ENCODE assay signal across 27 cellular contexts in genomic region chr16:69814561-69814960, GRCh38.
"Had no signal": no experiment of that assay in that cellular context is flagged by ENCODE, and none has a peak within 500 bp of the region (broad histone marks: within the 10 kb centered on the region; RNA-seq: fewer than 3 reads in every experiment).

No MANE protein-coding gene starts in this region.

- FAIRE-seq: bronchial epithelial cell, colon, frontal cortex, small intestine had no signal

- H3K27me3 ChIP-seq: neural progenitor cell, sigmoid colon, tibial artery had no signal

- H3K9me3 Mint-ChIP-seq: activated CD4-positive, alpha-beta memory T cell treated with anti-CD3 and anti-CD28 coated beads, Interleukin-2, amount 10 ng/mL, durations not matched to agents 7 days and 5 days; activated naive CD4-positive, alpha-beta T cell treated with anti-CD3 and anti-CD28 coated beads, Interleukin-2, amount 50 U/mL, for 72 hours; activated T-cell treated with anti-CD3 and anti-CD28 coated beads, Interleukin-2, amount 50 U/mL, for 4 hours; central memory CD8-positive, alpha-beta T cell; neural progenitor cell; stimulated activated memory B cell treated with anti-CD40 and anti-IgM and Interleukin-4, amounts not matched to agents 10 μg/mL and 1 μg/mL and 100 μg/mL, for 72 hours; stimulated activated naive CD8-positive, alpha-beta T cell treated with anti-CD3 and anti-CD28 coated beads, Interleukin-15, amount 100 ng/mL, for 72 hours had no signal

- H3K4me1 ChIP-seq: sigmoid colon, tibial artery had no signal

- H3K4me2 ChIP-seq: neural progenitor cell had no signal

- H3K27ac Mint-ChIP-seq: activated CD4-positive, alpha-beta memory T cell treated with anti-CD3 and anti-CD28 coated beads, Interleukin-2, amount 10 ng/mL, durations not matched to agents 7 days and 5 days; activated CD4-positive, alpha-beta T cell treated with anti-CD3 and anti-CD28 coated beads, Interleukin-2, amount 10 ng/mL, durations not matched to agents 24 days and 14 days; activated naive CD4-positive, alpha-beta T cell treated with anti-CD3 and anti-CD28 coated beads, Interleukin-2, amount 50 U/mL, for 72 hours; natural killer cell; neural progenitor cell; stimulated activated memory B cell treated with anti-CD40 and anti-IgM and Interleukin-4, amounts not matched to agents 10 μg/mL and 1 μg/mL and 100 μg/mL, for 72 hours; stimulated activated naive CD8-positive, alpha-beta T cell treated with anti-CD3 and anti-CD28 coated beads, Interleukin-15, amount 100 ng/mL, for 72 hours; T-helper 17 cell had no signal

- H3K4me3 Mint-ChIP-seq: activated CD4-positive, alpha-beta memory T cell treated with anti-CD3 and anti-CD28 coated beads, Interleukin-2, amount 10 ng/mL, durations not matched to agents 7 days and 5 days; activated CD4-positive, alpha-beta T cell treated with anti-CD3 and anti-CD28 coated beads, Interleukin-2, amount 10 ng/mL, durations not matched to agents 24 days and 14 days; activated T-cell treated with anti-CD3 and anti-CD28 coated beads, Interleukin-2, amount 50 U/mL, for 4 hours; central memory CD8-positive, alpha-beta T cell; natural killer cell; neural progenitor cell; stimulated activated memory B cell treated with anti-CD40 and anti-IgM and Interleukin-4, amounts not matched to agents 10 μg/mL and 1 μg/mL and 100 μg/mL, for 72 hours; stimulated activated naive CD8-positive, alpha-beta T cell treated with anti-CD3 and anti-CD28 coated beads, Interleukin-15, amount 100 ng/mL, for 72 hours; T-helper 17 cell had no signal

- H3K9me3 ChIP-seq: sigmoid colon, tibial artery had no signal

- H3K4me3 ChIP-seq: neural progenitor cell, sigmoid colon, tibial artery had no signal

- H3K4me1 Mint-ChIP-seq: activated CD4-positive, alpha-beta memory T cell treated with anti-CD3 and anti-CD28 coated beads, Interleukin-2, amount 10 ng/mL, durations not matched to agents 7 days and 5 days; activated CD4-positive, alpha-beta T cell treated with anti-CD3 and anti-CD28 coated beads, Interleukin-2, amount 10 ng/mL, durations not matched to agents 24 days and 14 days; stimulated activated naive CD8-positive, alpha-beta T cell treated with anti-CD3 and anti-CD28 coated beads, Interleukin-15, amount 100 ng/mL, for 72 hours had no signal

- DNase-seq: activated CD4-positive, alpha-beta memory T cell treated with anti-CD3 and anti-CD28 coated beads, Interleukin-2, amount 10 ng/mL, durations not matched to agents 7 days and 5 days; activated CD4-positive, alpha-beta T cell treated with anti-CD3 and anti-CD28 coated beads, Interleukin-2, amount 10 ng/mL, durations not matched to agents 24 days and 14 days; activated CD4-positive, CD25-positive, alpha-beta regulatory T cell treated with anti-CD3 and anti-CD28 coated beads, Interleukin-2, amount 50 U/mL, for 72 hours; activated CD8-positive, alpha-beta memory T cell treated with anti-CD3 and anti-CD28 coated beads, Interleukin-2, amount 50 U/mL, for 48 hours; activated naive CD4-positive, alpha-beta T cell; activated T-cell treated with anti-CD3 and anti-CD28 coated beads, Interleukin-2, amount 50 U/mL, for 4 hours; effector CD8-positive, alpha-beta T cell; islet precursor cell; left cardiac atrium; midbrain; natural killer cell; occipital lobe; posterior cingulate gyrus; sigmoid colon; small intestine; stimulated activated CD4-positive, alpha-beta T cell treated with anti-CD3 and anti-CD28 coated beads, Interleukin-4, amount 100 ng/mL, for 24 hours; stimulated activated naive CD8-positive, alpha-beta T cell treated with anti-CD3 and anti-CD28 coated beads, Interleukin-15, amount 100 ng/mL, for 72 hours; T-helper 17 cell; T1000; tibial artery had no signal

- ATAC-seq: activated naive CD4-positive, alpha-beta T cell treated with anti-CD3 and anti-CD28 coated beads, Interleukin-2, amount 50 U/mL, for 72 hours; activated T-cell treated with anti-CD3 and anti-CD28 coated beads, Interleukin-2, amount 50 U/mL, for 4 hours; left cardiac atrium; natural killer cell; stimulated activated memory B cell treated with anti-CD40 and anti-IgM and Interleukin-4, amounts not matched to agents 10 μg/mL and 1 μg/mL and 100 μg/mL, for 72 hours; stimulated activated naive CD8-positive, alpha-beta T cell treated with anti-CD3 and anti-CD28 coated beads, Interleukin-15, amount 100 ng/mL, for 72 hours; T-helper 17 cell had no signal

- H3K27me3 Mint-ChIP-seq: activated CD4-positive, alpha-beta memory T cell treated with anti-CD3 and anti-CD28 coated beads, Interleukin-2, amount 10 ng/mL, durations not matched to agents 7 days and 5 days; activated CD4-positive, alpha-beta T cell treated with anti-CD3 and anti-CD28 coated beads, Interleukin-2, amount 10 ng/mL, durations not matched to agents 24 days and 14 days; central memory CD8-positive, alpha-beta T cell; stimulated activated memory B cell treated with anti-CD40 and anti-IgM and Interleukin-4, amounts not matched to agents 10 μg/mL and 1 μg/mL and 100 μg/mL, for 72 hours; stimulated activated naive CD8-positive, alpha-beta T cell treated with anti-CD3 and anti-CD28 coated beads, Interleukin-15, amount 100 ng/mL, for 72 hours; T-helper 17 cell had no signal

- H2AFZ ChIP-seq: neural progenitor cell had no signal

- H3K9ac ChIP-seq: neural progenitor cell had no signal

- H3K36me3 ChIP-seq: neural progenitor cell, sigmoid colon had no signal

- H3K27ac ChIP-seq: neural progenitor cell, sigmoid colon, tibial artery had no signal
